ENCODE assay signal across 1 cellular context in the genomic region with DNA sequence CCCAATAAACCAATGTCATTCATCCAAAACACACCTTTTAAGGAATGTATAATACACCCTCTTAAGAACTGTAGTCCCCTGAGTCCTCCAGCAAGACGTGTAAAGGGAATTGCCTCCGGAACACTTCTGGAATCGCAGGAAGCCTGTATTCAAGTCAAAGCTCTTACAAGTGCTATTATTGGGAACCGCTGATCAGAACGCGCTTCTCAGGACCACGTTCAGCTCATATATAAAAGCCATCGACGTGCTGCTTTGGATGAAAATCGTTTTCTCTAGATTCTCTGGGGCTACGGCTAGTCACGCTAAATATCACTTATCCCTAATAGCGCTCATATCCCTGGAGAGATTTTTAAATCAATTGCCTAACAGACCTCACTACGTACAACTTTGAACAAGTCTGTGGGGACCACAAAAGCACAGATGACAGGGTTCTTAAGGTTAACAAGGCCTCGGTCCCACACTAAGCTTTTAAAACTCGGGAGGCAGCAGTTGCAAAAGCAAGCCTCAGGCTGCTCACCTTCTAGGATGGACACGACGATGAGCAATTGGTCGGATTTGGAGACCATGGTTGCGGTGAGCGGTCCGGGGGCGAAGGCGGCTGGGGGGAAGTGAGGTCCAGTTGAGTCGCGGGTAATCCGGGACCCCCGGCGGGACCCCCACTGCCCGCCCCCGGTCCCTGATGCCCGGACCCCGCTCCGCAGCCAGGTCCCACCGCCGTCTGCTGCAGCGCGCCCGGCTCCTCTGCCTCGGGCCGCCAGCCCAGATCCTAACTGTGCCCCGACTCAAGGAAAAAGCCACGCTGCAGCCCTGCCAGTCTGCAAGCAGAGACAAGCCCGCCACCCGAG.
TF ChIP-seq lines count a peak whose summit lies in the region.

No MANE protein-coding gene starts in this region.

TF ChIP-seq in HepG2, 621 proteins besides CTCF, POLR2A, EP300 and RAD21 (continued from another document and continues in another):
- TF ChIP-seq, protein P1, sequence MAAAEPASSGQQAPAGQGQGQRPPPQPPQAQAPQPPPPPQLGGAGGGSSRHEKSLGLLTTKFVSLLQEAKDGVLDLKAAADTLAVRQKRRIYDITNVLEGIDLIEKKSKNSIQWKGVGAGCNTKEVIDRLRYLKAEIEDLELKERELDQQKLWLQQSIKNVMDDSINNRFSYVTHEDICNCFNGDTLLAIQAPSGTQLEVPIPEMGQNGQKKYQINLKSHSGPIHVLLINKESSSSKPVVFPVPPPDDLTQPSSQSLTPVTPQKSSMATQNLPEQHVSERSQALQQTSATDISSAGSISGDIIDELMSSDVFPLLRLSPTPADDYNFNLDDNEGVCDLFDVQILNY (CRISPR knock-in tag; conservative IDR thresholded peaks at IDR 0.05): no peak
- TF ChIP-seq, protein P2, sequence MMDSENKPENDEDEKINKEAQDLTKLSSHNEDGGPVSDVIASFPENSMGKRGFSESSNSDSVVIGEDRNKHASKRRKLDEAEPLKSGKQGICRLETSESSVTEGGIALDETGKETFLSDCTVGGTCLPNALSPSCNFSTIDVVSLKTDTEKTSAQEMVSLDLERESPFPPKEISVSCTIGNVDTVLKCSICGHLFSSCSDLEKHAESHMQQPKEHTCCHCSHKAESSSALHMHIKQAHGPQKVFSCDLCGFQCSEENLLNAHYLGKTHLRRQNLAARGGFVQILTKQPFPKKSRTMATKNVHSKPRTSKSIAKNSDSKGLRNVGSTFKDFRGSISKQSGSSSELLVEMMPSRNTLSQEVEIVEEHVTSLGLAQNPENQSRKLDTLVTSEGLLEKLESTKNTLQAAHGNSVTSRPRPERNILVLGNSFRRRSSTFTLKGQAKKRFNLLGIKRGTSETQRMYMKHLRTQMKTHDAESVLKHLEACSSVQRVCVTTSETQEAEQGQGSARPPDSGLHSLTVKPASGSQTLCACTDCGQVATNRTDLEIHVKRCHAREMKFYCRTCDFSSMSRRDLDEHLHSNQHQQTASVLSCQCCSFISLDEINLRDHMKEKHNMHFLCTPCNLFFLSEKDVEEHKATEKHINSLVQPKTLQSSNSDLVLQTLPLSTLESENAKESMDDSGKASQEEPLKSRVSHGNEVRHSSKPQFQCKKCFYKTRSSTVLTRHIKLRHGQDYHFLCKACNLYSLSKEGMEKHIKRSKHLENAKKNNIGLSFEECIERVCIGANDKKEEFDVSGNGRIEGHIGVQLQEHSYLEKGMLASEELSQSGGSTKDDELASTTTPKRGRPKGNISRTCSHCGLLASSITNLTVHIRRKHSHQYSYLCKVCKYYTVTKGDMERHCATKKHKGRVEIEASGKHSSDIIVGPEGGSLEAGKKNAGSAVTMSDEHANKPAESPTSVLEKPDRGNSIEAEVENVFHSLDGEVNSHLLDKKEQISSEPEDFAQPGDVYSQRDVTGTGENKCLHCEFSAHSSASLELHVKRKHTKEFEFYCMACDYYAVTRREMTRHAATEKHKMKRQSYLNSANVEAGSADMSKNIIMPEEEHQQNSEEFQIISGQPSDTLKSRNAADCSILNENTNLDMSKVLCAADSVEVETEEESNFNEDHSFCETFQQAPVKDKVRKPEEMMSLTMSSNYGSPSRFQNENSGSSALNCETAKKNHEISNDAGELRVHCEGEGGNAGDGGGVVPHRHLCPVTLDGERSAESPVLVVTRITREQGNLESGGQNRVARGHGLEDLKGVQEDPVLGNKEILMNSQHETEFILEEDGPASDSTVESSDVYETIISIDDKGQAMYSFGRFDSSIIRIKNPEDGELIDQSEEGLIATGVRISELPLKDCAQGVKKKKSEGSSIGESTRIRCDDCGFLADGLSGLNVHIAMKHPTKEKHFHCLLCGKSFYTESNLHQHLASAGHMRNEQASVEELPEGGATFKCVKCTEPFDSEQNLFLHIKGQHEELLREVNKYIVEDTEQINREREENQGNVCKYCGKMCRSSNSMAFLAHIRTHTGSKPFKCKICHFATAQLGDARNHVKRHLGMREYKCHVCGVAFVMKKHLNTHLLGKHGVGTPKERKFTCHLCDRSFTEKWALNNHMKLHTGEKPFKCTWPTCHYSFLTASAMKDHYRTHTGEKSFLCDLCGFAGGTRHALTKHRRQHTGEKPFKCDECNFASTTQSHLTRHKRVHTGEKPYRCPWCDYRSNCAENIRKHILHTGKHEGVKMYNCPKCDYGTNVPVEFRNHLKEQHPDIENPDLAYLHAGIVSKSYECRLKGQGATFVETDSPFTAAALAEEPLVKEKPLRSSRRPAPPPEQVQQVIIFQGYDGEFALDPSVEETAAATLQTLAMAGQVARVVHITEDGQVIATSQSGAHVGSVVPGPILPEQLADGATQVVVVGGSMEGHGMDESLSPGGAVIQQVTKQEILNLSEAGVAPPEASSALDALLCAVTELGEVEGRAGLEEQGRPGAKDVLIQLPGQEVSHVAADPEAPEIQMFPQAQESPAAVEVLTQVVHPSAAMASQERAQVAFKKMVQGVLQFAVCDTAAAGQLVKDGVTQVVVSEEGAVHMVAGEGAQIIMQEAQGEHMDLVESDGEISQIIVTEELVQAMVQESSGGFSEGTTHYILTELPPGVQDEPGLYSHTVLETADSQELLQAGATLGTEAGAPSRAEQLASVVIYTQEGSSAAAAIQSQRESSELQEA (CRISPR knock-in tag; IDR thresholded peaks at IDR 0.05; ENCODE audit: not compliant biosample characterization): peak; percentile 37
- TF ChIP-seq, protein P3, sequence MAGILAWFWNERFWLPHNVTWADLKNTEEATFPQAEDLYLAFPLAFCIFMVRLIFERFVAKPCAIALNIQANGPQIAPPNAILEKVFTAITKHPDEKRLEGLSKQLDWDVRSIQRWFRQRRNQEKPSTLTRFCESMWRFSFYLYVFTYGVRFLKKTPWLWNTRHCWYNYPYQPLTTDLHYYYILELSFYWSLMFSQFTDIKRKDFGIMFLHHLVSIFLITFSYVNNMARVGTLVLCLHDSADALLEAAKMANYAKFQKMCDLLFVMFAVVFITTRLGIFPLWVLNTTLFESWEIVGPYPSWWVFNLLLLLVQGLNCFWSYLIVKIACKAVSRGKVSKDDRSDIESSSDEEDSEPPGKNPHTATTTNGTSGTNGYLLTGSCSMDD (CRISPR knock-in tag; IDR thresholded peaks at IDR 0.05): peak; percentile 32; the same call in 1 of the 2 replicates
- TF ChIP-seq SPEN (CRISPR knock-in tag; IDR thresholded peaks at IDR 0.05; ENCODE audit: low read depth) (no peak), HNRNPH1 (optimal IDR thresholded peaks at IDR 0.05; ENCODE audit: low read depth, low read length) (no peak), DNMT1 (CRISPR knock-in tag; IDR thresholded peaks at IDR 0.05) (0 out of 2 replicates have a peak, but pooled peaks have one; percentile 37), MAFK (conservative IDR thresholded peaks at IDR 0.05 in 1 of 2, IDR thresholded peaks at IDR 0.05 in 1 of 2; ENCODE audit: low read length in 2 of 2) (no peak), EED (CRISPR knock-in tag; IDR thresholded peaks at IDR 0.05) (no peak; the same call in 1 of the 2 replicates), CC2D1A (CRISPR knock-in tag; IDR thresholded peaks at IDR 0.05) (no peak), FOXJ3 (CRISPR knock-in tag; IDR thresholded peaks at IDR 0.05; ENCODE audit: borderline replicate concordance) (no peak), ZNF891 (CRISPR knock-in tag; IDR thresholded peaks at IDR 0.05) (peak; percentile 32; the same call in 1 of the 2 replicates), ZSCAN25 (CRISPR knock-in tag; IDR thresholded peaks at IDR 0.05) (no peak), ZFP41 (CRISPR knock-in tag; IDR thresholded peaks at IDR 0.05; ENCODE audit: borderline replicate concordance) (no peak), ZNF335 (CRISPR knock-in tag; IDR thresholded peaks at IDR 0.05) (no peak), ZSCAN31 (CRISPR knock-in tag; IDR thresholded peaks at IDR 0.05; ENCODE audit: low read depth) (no peak), MAF1 (CRISPR knock-in tag; IDR thresholded peaks at IDR 0.05; ENCODE audit: borderline replicate concordance) (no peak), ZNF121 (CRISPR knock-in tag; IDR thresholded peaks at IDR 0.05) (no peak), SUZ12 (IDR thresholded peaks at IDR 0.05; ENCODE audit: low read depth, low read length) (no peak), NRL (CRISPR knock-in tag; IDR thresholded peaks at IDR 0.05; ENCODE audit: borderline replicate concordance) (no peak), JUND (CRISPR knock-in tag; IDR thresholded peaks at IDR 0.05) (no peak), ZNF251 (CRISPR knock-in tag; IDR thresholded peaks at IDR 0.05) (no peak), ZNF563 (CRISPR knock-in tag; IDR thresholded peaks at IDR 0.05) (peak; percentile 73; the same call in 1 of the 2 replicates), KLF9 (CRISPR knock-in tag; IDR thresholded peaks at IDR 0.05; ENCODE audit: low read depth) (no peak), KMT2B (CRISPR knock-in tag; IDR thresholded peaks at IDR 0.05) (no peak), KLF13 (CRISPR knock-in tag; IDR thresholded peaks at IDR 0.05) (no peak), AGO2 (optimal IDR thresholded peaks at IDR 0.05; ENCODE audit: low read depth, low read length) (no peak), ZMYM2 (CRISPR knock-in tag; IDR thresholded peaks at IDR 0.05) (no peak), NFIC (IDR thresholded peaks at IDR 0.05; ENCODE audit: low read length) (no peak)
- TF ChIP-seq, protein P4, sequence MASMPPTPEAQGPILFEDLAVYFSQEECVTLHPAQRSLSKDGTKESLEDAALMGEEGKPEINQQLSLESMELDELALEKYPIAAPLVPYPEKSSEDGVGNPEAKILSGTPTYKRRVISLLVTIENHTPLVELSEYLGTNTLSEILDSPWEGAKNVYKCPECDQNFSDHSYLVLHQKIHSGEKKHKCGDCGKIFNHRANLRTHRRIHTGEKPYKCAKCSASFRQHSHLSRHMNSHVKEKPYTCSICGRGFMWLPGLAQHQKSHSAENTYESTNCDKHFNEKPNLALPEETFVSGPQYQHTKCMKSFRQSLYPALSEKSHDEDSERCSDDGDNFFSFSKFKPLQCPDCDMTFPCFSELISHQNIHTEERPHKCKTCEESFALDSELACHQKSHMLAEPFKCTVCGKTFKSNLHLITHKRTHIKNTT (CRISPR knock-in tag; IDR thresholded peaks at IDR 0.05): no peak
- TF ChIP-seq, protein P5, sequence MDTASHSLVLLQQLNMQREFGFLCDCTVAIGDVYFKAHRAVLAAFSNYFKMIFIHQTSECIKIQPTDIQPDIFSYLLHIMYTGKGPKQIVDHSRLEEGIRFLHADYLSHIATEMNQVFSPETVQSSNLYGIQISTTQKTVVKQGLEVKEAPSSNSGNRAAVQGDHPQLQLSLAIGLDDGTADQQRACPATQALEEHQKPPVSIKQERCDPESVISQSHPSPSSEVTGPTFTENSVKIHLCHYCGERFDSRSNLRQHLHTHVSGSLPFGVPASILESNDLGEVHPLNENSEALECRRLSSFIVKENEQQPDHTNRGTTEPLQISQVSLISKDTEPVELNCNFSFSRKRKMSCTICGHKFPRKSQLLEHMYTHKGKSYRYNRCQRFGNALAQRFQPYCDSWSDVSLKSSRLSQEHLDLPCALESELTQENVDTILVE (CRISPR knock-in tag; IDR thresholded peaks at IDR 0.05): no peak
- TF ChIP-seq, protein P6, sequence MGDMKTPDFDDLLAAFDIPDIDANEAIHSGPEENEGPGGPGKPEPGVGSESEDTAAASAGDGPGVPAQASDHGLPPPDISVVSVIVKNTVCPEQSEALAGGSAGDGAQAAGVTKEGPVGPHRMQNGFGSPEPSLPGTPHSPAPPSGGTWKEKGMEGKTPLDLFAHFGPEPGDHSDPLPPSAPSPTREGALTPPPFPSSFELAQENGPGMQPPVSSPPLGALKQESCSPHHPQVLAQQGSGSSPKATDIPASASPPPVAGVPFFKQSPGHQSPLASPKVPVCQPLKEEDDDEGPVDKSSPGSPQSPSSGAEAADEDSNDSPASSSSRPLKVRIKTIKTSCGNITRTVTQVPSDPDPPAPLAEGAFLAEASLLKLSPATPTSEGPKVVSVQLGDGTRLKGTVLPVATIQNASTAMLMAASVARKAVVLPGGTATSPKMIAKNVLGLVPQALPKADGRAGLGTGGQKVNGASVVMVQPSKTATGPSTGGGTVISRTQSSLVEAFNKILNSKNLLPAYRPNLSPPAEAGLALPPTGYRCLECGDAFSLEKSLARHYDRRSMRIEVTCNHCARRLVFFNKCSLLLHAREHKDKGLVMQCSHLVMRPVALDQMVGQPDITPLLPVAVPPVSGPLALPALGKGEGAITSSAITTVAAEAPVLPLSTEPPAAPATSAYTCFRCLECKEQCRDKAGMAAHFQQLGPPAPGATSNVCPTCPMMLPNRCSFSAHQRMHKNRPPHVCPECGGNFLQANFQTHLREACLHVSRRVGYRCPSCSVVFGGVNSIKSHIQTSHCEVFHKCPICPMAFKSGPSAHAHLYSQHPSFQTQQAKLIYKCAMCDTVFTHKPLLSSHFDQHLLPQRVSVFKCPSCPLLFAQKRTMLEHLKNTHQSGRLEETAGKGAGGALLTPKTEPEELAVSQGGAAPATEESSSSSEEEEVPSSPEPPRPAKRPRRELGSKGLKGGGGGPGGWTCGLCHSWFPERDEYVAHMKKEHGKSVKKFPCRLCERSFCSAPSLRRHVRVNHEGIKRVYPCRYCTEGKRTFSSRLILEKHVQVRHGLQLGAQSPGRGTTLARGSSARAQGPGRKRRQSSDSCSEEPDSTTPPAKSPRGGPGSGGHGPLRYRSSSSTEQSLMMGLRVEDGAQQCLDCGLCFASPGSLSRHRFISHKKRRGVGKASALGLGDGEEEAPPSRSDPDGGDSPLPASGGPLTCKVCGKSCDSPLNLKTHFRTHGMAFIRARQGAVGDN (CRISPR knock-in tag; IDR thresholded peaks at IDR 0.05): no peak
- TF ChIP-seq, protein P7, sequence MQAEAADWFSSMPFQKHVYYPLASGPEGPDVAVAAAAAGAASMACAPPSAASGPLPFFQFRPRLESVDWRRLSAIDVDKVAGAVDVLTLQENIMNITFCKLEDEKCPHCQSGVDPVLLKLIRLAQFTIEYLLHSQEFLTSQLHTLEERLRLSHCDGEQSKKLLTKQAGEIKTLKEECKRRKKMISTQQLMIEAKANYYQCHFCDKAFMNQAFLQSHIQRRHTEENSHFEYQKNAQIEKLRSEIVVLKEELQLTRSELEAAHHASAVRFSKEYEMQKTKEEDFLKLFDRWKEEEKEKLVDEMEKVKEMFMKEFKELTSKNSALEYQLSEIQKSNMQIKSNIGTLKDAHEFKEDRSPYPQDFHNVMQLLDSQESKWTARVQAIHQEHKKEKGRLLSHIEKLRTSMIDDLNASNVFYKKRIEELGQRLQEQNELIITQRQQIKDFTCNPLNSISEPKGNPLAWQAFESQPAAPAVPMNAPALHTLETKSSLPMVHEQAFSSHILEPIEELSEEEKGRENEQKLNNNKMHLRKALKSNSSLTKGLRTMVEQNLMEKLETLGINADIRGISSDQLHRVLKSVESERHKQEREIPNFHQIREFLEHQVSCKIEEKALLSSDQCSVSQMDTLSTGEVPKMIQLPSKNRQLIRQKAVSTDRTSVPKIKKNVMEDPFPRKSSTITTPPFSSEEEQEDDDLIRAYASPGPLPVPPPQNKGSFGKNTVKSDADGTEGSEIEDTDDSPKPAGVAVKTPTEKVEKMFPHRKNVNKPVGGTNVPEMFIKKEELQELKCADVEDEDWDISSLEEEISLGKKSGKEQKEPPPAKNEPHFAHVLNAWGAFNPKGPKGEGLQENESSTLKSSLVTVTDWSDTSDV (CRISPR knock-in tag; IDR thresholded peaks at IDR 0.05): no peak
- TF ChIP-seq, protein P8, sequence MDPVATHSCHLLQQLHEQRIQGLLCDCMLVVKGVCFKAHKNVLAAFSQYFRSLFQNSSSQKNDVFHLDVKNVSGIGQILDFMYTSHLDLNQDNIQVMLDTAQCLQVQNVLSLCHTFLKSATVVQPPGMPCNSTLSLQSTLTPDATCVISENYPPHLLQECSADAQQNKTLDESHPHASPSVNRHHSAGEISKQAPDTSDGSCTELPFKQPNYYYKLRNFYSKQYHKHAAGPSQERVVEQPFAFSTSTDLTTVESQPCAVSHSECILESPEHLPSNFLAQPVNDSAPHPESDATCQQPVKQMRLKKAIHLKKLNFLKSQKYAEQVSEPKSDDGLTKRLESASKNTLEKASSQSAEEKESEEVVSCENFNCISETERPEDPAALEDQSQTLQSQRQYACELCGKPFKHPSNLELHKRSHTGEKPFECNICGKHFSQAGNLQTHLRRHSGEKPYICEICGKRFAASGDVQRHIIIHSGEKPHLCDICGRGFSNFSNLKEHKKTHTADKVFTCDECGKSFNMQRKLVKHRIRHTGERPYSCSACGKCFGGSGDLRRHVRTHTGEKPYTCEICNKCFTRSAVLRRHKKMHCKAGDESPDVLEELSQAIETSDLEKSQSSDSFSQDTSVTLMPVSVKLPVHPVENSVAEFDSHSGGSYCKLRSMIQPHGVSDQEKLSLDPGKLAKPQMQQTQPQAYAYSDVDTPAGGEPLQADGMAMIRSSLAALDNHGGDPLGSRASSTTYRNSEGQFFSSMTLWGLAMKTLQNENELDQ (CRISPR knock-in tag; IDR thresholded peaks at IDR 0.05; ENCODE audit: borderline replicate concordance): no peak
